ENCODE assay signal across 9 cellular contexts in the genomic region with DNA sequence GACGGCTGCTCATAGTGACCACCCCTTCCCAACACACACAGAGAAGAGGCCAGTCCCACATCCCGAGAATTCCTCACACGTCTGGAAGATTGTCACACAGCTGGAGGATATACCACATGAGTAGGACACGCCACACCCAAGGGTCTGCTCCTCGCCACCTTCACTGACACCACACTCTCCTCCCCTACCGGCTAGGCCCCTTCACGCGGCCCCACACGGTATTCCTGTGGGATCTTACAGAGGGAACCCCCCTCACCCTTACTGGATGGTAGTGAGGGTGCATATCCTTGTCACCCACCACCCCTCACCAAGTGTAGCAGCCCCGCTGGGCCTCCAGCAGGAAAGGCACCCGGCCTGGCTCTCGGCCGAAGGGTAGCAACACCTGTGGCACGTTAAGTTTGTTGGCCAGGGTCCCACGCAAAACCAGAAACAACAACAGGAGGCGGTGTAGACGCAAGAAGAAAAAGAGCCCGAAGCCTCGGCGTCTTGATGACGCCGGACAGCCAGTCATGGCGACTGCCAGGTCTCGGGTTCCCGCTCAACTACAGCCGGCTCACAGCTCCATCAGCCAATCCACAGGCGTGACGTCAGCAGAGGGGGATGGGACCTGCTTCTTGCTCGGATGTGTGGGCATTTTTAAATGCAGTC. TPM values are rescaled to one million over a fixed set of nuclear protein-coding genes. Genes with fewer than 3 reads are reported as not detected.
DNase-seq lines count a peak whose midpoint lies in the region; ATAC-seq, FAIRE-seq and TF ChIP-seq lines count a peak whose summit lies in the region.
"Had no signal": no experiment of that assay in that cellular context is flagged by ENCODE, and none has a peak within 500 bp of the region (broad histone marks: within the 10 kb centered on the region; RNA-seq: fewer than 3 reads in every experiment).

A gene (minus strand): TSS at position 540 of the 648 bp plus-strand sequence.

- no peak within 1 kb of the TSS for H3K4me2 ChIP-seq in HepG2 (ENCODE audit: low read depth, low read length)
- H3K4me2 ChIP-seq: BLaER1 had no signal

- TF ChIP-seq CTCF in HepG2 (CRISPR knock-in tag; IDR thresholded peaks at IDR 0.05) (no peak), thyroid gland (IDR thresholded peaks at IDR 0.05) (no peak)

- H3K27ac ChIP-seq in HepG2 (ENCODE audit: extremely low read length, insufficient read depth, low read length) (no peak within 1 kb of the TSS), thyroid gland (peak within 1 kb of the TSS; percentile 11 to 85 (median 81))
- H3K27ac ChIP-seq: BLaER1 had no signal

- ATAC-seq in HepG2 = no peak; the same call in 1 of the 3 replicates

- H3K36me3 ChIP-seq in HepG2 (replicated peaks in 1 of 2; ENCODE audit: control insufficient read depth in 1 of 2, insufficient read depth in 2 of 2, low read length in 2 of 2) = peaks cover 7 to 26% of the 10 kb centered on the region in 2 experiments
- H3K36me3 ChIP-seq in thyroid gland = peaks cover 11 to 14% of the 10 kb centered on the region in 2 donors

- no peaks in the 10 kb centered on the region for H3K9me3 ChIP-seq in HepG2 (ENCODE audit: low read length)
- no peaks in the 10 kb centered on the region for H3K9me3 ChIP-seq in thyroid gland
- H3K9me3 ChIP-seq: BLaER1 had no signal

- H3K36me3 Mint-ChIP-seq in activated CD4-positive, alpha-beta T cell treated with anti-CD3 and anti-CD28 coated beads, Interleukin-2, amount 10 ng/mL, durations not matched to agents 24 days and 14 days (ENCODE audit: low read depth) = peaks cover 60% of the 10 kb centered on the region

- intact Hi-C loops in activated CD4-positive, alpha-beta T cell treated with anti-CD3 and anti-CD28 coated beads, Interleukin-2, amount 10 ng/mL, durations not matched to agents 24 days and 14 days (cut with micrococcal nuclease) = loop anchor here (5.0 kb wide), 1 partner anchor 162 kb away; a partner anchor contains a TSS
- intact Hi-C loops in HepG2 (cut with micrococcal nuclease; ENCODE audit: unreplicated experiment) (no loop called here), thyroid gland (cut with DNase I) (no loop called here)

- no peak for TF ChIP-seq POLR2A in HepG2 (IDR thresholded peaks at IDR 0.05; ENCODE audit: insufficient read depth in 1 of 2, low read depth in 2 of 2, low read length in 2 of 2)
- TF ChIP-seq POLR2A in thyroid gland (IDR thresholded peaks at IDR 0.05) = peak in 1 of 2 donors; percentile 3

- H3K9me3 Mint-ChIP-seq in activated CD4-positive, alpha-beta T cell treated with anti-CD3 and anti-CD28 coated beads, Interleukin-2, amount 10 ng/mL, durations not matched to agents 24 days and 14 days = no peaks in the 10 kb centered on the region

- in situ Hi-C loops in HepG2 (cut with HindIII; ENCODE audit: extremely low pct_ligation_motif_present, low pct_unique_long_range_greater_than_20kb) = no loop called here

- FAIRE-seq in HepG2 (lab: Jason Lieb, UNC) = no peak

- no peak within 1 kb of the TSS for H3K9ac ChIP-seq in HepG2 (ENCODE audit: insufficient read depth, low read depth, low read length)
- H3K9ac ChIP-seq: BLaER1 had no signal

- no peak for TF ChIP-seq RAD21 in HepG2 (CRISPR knock-in tag; IDR thresholded peaks at IDR 0.05)

- TF ChIP-seq EP300 in HepG2 (IDR thresholded peaks at IDR 0.05; ENCODE audit: low read depth in 2 of 2, low read length in 2 of 2) (no peak), HepG2 (CRISPR knock-in tag; IDR thresholded peaks at IDR 0.05; ENCODE audit: borderline replicate concordance) (no peak)

- POLR2A ChIA-PET in HepG2 (lab: Yijun Ruan, JAX) = no interaction called here

- 95% methylated on average over 27 of the region's 29 CpGs for WGBS in HepG2 (ENCODE audit: low lambda C conversion rate)
- 51 to 58% methylated on average over 28 to 29 of the region's 29 CpGs for WGBS in thyroid gland, 2 donors

- no peaks in the 10 kb centered on the region for H3K27me3 ChIP-seq in HepG2 (ENCODE audit: control insufficient read depth in 1 of 2, insufficient read depth in 2 of 2, low read length in 2 of 2)
- H3K27me3 ChIP-seq in thyroid gland = no peaks in the 10 kb centered on the region
- H3K27me3 ChIP-seq: BLaER1 had no signal

- CTCF ChIA-PET in HepG2 (lab: Yijun Ruan, JAX; ENCODE audit: low intra/inter-chr PET ratio, low total read pairs) = no interaction called here

- H3K4me3 ChIP-seq in HepG2 (replicated peaks in 1 of 3; ENCODE audit: insufficient read depth in 1 of 3, low read depth in 2 of 3, low read length in 3 of 3) = no peak within 1 kb of the TSS
- H3K4me3 ChIP-seq in thyroid gland (replicated peaks in 1 of 3) = no peak within 1 kb of the TSS
- H3K4me3 ChIP-seq: BLaER1 had no signal

- DNase-seq in activated CD4-positive, alpha-beta T cell treated with anti-CD3 and anti-CD28 coated beads, Interleukin-2, amount 10 ng/mL, durations not matched to agents 24 days and 14 days = peak; percentile 59
- no peak for DNase-seq in activated CD4-positive, alpha-beta T cell treated with anti-CD3 and anti-CD28 coated beads for 1 hour
- DNase-seq in cerebellar cortex (ENCODE audit: low spot score) (peak; percentile 46), HepG2 (ENCODE audit: low spot score) (no peak), thyroid gland (peak; percentile 66 to 81), SIG-M5 (lab: John Stamatoyannopoulos, UW) (no peak), NCI-H146 treated with DMSO at 0.1 percent for 48 hours (lab: John Stamatoyannopoulos, UW; ENCODE audit: unreplicated experiment) (no peak), cerebellum (ENCODE audit: low spot score) (no peak)

- no peak within 1 kb of the TSS for H2AFZ ChIP-seq in HepG2 (ENCODE audit: low read length)

- H3K4me3 Mint-ChIP-seq in activated CD4-positive, alpha-beta T cell treated with anti-CD3 and anti-CD28 coated beads, Interleukin-2, amount 10 ng/mL, durations not matched to agents 24 days and 14 days = peak within 1 kb of the TSS; percentile 30

- H3K4me1 Mint-ChIP-seq in activated CD4-positive, alpha-beta T cell treated with anti-CD3 and anti-CD28 coated beads, Interleukin-2, amount 10 ng/mL, durations not matched to agents 24 days and 14 days = peaks cover 42% of the 10 kb centered on the region

- no peaks in the 10 kb centered on the region; the same call in 1 of the 2 replicates for H4K20me1 ChIP-seq in HepG2 (ENCODE audit: insufficient read depth, low read length)

- H3K79me2 ChIP-seq in HepG2 (ENCODE audit: insufficient read depth, low read length) = no peaks in the 10 kb centered on the region

- BruUV-seq in HepG2 (replicated peaks; lab: Mats Ljungman, UMichigan) = no TSS peak

- no peaks in the 10 kb centered on the region for H3K4me1 ChIP-seq in HepG2 (ENCODE audit: insufficient read depth, low read length)
- peaks cover 14 to 27% of the 10 kb centered on the region in 2 donors for H3K4me1 ChIP-seq in thyroid gland

- no peaks in the 10 kb centered on the region for H3K27me3 Mint-ChIP-seq in activated CD4-positive, alpha-beta T cell treated with anti-CD3 and anti-CD28 coated beads, Interleukin-2, amount 10 ng/mL, durations not matched to agents 24 days and 14 days

- peak within 1 kb of the TSS; percentile 69 for H3K27ac Mint-ChIP-seq in activated CD4-positive, alpha-beta T cell treated with anti-CD3 and anti-CD28 coated beads, Interleukin-2, amount 10 ng/mL, durations not matched to agents 24 days and 14 days

TF ChIP-seq in HepG2, 621 proteins besides CTCF, POLR2A, EP300 and RAD21:
- no peak for TF ChIP-seq EZH2 (conservative IDR thresholded peaks at IDR 0.05; ENCODE audit: low read depth, low read length)
- TF ChIP-seq AGO2 (optimal IDR thresholded peaks at IDR 0.05; ENCODE audit: low read depth, low read length) = peak; percentile 87

RNA-seq across cellular contexts. Expression of the gene that starts here (rescaled TPM):
- 0.02 TPM in 1 of 2 replicates, not detected in the other for total RNA-seq in activated CD4-positive, alpha-beta T cell treated with anti-CD3 and anti-CD28 coated beads, Interleukin-2, amount 10 ng/mL, durations not matched to agents 24 days and 14 days
- total RNA-seq in HepG2 (2016; rRNA removed; fragmentation: Illumina TruSeq; extraction: Trizol) (not detected in 2 replicates), thyroid gland (under 1 TPM in 3 of 4 donors, not detected in 1; 0.13 to 0.38 (median 0.22) TPM), cerebellum (not detected)
- total RNA-seq in HepG2 (2016; cell fraction: cytosol; rRNA removed; fragmentation: Illumina TruSeq; extraction: Trizol; ENCODE audit: low read depth) = not detected in 2 replicates
- not detected in 2 replicates for total RNA-seq in HepG2 (2016; cell fraction: insoluble cytoplasmic fraction; rRNA removed; fragmentation: Illumina TruSeq; extraction: Trizol)
- not detected in 2 replicates for total RNA-seq in HepG2 (2016; cell fraction: membrane; rRNA removed; fragmentation: Illumina TruSeq; extraction: Trizol)
- total RNA-seq in HepG2 (2016; cell fraction: nucleus; rRNA removed; fragmentation: Illumina TruSeq; extraction: Trizol) = not detected in 2 replicates
- polyA plus RNA-seq in HepG2 (2011; rRNA removed) = not detected in 2 replicates
- not detected in 2 replicates for polyA plus RNA-seq in HepG2 (2011; cell fraction: cytosol; rRNA removed)
- polyA plus RNA-seq in HepG2 (2011; cell fraction: nucleus; rRNA removed) = not detected in 2 replicates
- not detected in 2 replicates for polyA plus RNA-seq in HepG2 (2012)
- polyA plus RNA-seq in HepG2 (2016; cell fraction: cytosol; fragmentation: Illumina TruSeq; extraction: Trizol; ENCODE audit: low read depth) = not detected in 2 replicates
- polyA plus RNA-seq in HepG2 (2016; cell fraction: insoluble cytoplasmic fraction; fragmentation: Illumina TruSeq; extraction: Trizol; ENCODE audit: low read depth) = not detected in 2 replicates
- polyA plus RNA-seq in HepG2 (2016; cell fraction: membrane; fragmentation: Illumina TruSeq; extraction: Trizol; ENCODE audit: low read depth) = not detected in 2 replicates
- polyA plus RNA-seq in HepG2 (2016; cell fraction: nucleus; fragmentation: Illumina TruSeq; extraction: Trizol; ENCODE audit: insufficient read depth, low read depth) = not detected in 2 replicates
- polyA minus RNA-seq in HepG2 (2011; rRNA and poly(A)+ RNA removed; ENCODE audit: low replicate concordance) = 0.04 TPM in 1 of 2 replicates, not detected in the other
- not detected in 2 replicates for polyA minus RNA-seq in HepG2 (2011; cell fraction: cytosol; rRNA and poly(A)+ RNA removed)
- 0.12 TPM in 1 of 2 replicates, not detected in the other for polyA minus RNA-seq in HepG2 (2011; cell fraction: nucleus; rRNA and poly(A)+ RNA removed)

Comparison
In these comparisons a context has a peak if more than half of its experiments do, and no peak if none do; other contexts are left out.
1. Peak in DNase-seq in activated CD4-positive, alpha-beta T cell treated with anti-CD3 and anti-CD28 coated beads, Interleukin-2, amount 10 ng/mL, durations not matched to agents 24 days and 14 days; RNA of the gene not detected or under 1 TPM.
2. Peak in DNase-seq and H3K27ac ChIP-seq in thyroid gland; RNA of the gene not detected or under 1 TPM.